Comparison of ENCODE assay signal across 21 cellular contexts in the genomic region with DNA sequence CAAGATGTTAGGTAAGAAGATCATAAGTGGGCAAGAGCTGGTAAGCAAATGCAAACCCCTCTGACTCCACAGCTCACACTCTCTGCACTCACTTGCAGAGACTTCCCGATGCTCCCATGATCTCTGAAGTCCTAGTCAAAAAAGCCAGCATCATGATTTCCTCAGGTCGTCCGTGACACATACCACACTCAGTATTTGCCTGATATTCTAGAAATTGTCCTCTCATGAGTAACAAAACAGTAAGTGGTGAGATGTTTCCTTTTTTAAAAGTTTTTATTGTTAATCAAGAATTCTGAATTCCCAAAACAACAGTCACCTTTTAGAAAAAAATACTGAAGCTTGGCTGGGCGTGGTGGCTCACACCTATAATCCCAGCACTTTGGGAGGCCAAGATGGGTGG.
"Had no signal": no experiment of that assay in that cellular context is flagged by ENCODE, and none has a peak within 500 bp of the region (broad histone marks: within the 10 kb centered on the region; RNA-seq: fewer than 3 reads in every experiment).

No MANE protein-coding gene starts in this region.

- H3K9me3 ChIP-seq: left ventricle myocardium inferior, pancreas, prostate gland, stomach, testis, thyroid gland, transverse colon, upper lobe of right lung had no signal

- H3K27ac ChIP-seq: hepatocyte, left ventricle myocardium inferior, pancreas, prostate gland, skin epidermis, stomach, testis, thyroid gland, transverse colon, upper lobe of right lung had no signal

- H3K4me3 ChIP-seq: hepatocyte, left ventricle myocardium inferior, pancreas, prostate gland, skin epidermis, stomach, testis, thyroid gland, transverse colon, upper lobe of right lung had no signal

- H3K4me1 ChIP-seq: pancreas, prostate gland, testis, transverse colon, upper lobe of right lung had no signal

- H3K36me3 ChIP-seq: left ventricle myocardium inferior, pancreas, prostate gland, stomach, thyroid gland, transverse colon, upper lobe of right lung had no signal

- H2AFZ ChIP-seq: hepatocyte had no signal

- H3K4me2 ChIP-seq: hepatocyte had no signal

- H3K79me2 ChIP-seq: hepatocyte had no signal

- DNase-seq: islet precursor cell; left ventricle myocardium inferior; naive thymus-derived CD8-positive, alpha-beta T cell; nucleus accumbens; pancreas; posterior cingulate gyrus; retina; right cardiac atrium; stimulated activated CD4-positive, alpha-beta T cell treated with anti-CD3 and anti-CD28 coated beads, Interleukin-12 subunit alpha, Interleukin-12 subunit beta, amount 100 ng/mL, for 4 hours; stimulated activated CD4-positive, alpha-beta T cell treated with anti-CD3 and anti-CD28 coated beads, Interleukin-15, amount 100 ng/mL, for 24 hours; stimulated activated CD4-positive, alpha-beta T cell treated with anti-CD3 and anti-CD28 coated beads, Interleukin-2, amount 100 ng/mL, for 24 hours; stimulated activated CD4-positive, alpha-beta T cell treated with anti-CD3 and anti-CD28 coated beads, Interleukin-4, amount 100 ng/mL, for 1 hour; stimulated activated naive CD4-positive, alpha-beta T cell; stomach; testis; thyroid gland; transverse colon; upper lobe of right lung had no signal

- H3K27me3 ChIP-seq: hepatocyte, pancreas, stomach, testis, thyroid gland, transverse colon, upper lobe of right lung had no signal
